Comparison of ENCODE assay signal across 17 cellular contexts in genomic region chr11:47353978-47354774, GRCh38. TPM values are rescaled to one million over a fixed set of nuclear protein-coding genes. Genes with fewer than 3 reads are reported as not detected.
DNase-seq lines count a peak whose midpoint lies in the region; ATAC-seq and TF ChIP-seq lines count a peak whose summit lies in the region.
"Had no signal": no experiment of that assay in that cellular context is flagged by ENCODE, and none has a peak within 500 bp of the region (broad histone marks: within the 10 kb centered on the region; RNA-seq: fewer than 3 reads in every experiment).

No MANE protein-coding gene starts in this region.

- H3K9ac ChIP-seq in endocrine pancreas (ENCODE audit: control insufficient read depth, insufficient read depth, low read length) (peak overlapping the region; percentile 19), muscle layer of colon (ENCODE audit: low read length) (peak overlapping the region; percentile 15)

- no peak overlapping the region for H3K4me3 ChIP-seq in endocrine pancreas (ENCODE audit: control insufficient read depth, insufficient read depth, low read length)
- H3K4me3 ChIP-seq in muscle layer of colon (ENCODE audit: low read depth in 1 of 2, low read length in 2 of 2) = peak overlapping the region; percentile 37 to 55

- no peaks in the 10 kb centered on the region for H3K27me3 ChIP-seq in endocrine pancreas (ENCODE audit: control insufficient read depth, insufficient read depth, low read length)
- H3K27me3 ChIP-seq in muscle layer of colon (ENCODE audit: control insufficient read depth in 1 of 2, insufficient read depth in 2 of 2, low read length in 2 of 2) = no peaks in the 10 kb centered on the region
- H3K27me3 ChIP-seq: adrenal gland, colonic mucosa, Peyer's patch had no signal

- no peak for TF ChIP-seq CTCF in type B pancreatic cell (conservative IDR thresholded peaks at IDR 0.05)

- intact Hi-C loops in activated CD4-positive, alpha-beta T cell treated with anti-CD3 and anti-CD28 coated beads, Interleukin-2, amount 10 ng/mL, durations not matched to agents 24 days and 14 days (cut with micrococcal nuclease) = no loop called here

- DNase-seq in activated CD4-positive, alpha-beta T cell treated with anti-CD3 and anti-CD28 coated beads, Interleukin-2, amount 10 ng/mL, durations not matched to agents 24 days and 14 days = no peak
- no peak for DNase-seq in activated CD4-positive, alpha-beta T cell treated with anti-CD3 and anti-CD28 coated beads, Interleukin-2, amount 10 ng/mL, durations not matched to agents 7 days and 5 days
- no peak for DNase-seq in type B pancreatic cell (ENCODE audit: extremely low spot score, unreplicated experiment)
- DNase-seq in NCI-H1417 treated with DMSO at 0.1 percent for 48 hours (lab: John Stamatoyannopoulos, UW) = no peak
- DNase-seq: activated CD4-positive, alpha-beta T cell treated with anti-CD3 and anti-CD28 coated beads for 4 hours; colonic mucosa; COR-L47; GDM1; stimulated activated naive CD8-positive, alpha-beta T cell treated with anti-CD3 and anti-CD28 coated beads, Interleukin-15, Interleukin-2, amounts not matched to agents 100 U/mL and 50 U/mL, for 24 hours had no signal

- CTCF ChIA-PET in activated CD4-positive, alpha-beta T cell treated with anti-CD3 and anti-CD28 coated beads, Interleukin-2, amount 10 ng/mL, durations not matched to agents 7 days and 5 days (lab: Charles Lee) = interaction anchor here (1.1 kb wide), 1 partner anchor 10 kb away, joined by 3 read pairs; no protein-coding TSS in a partner anchor

- H3K4me1 Mint-ChIP-seq in activated CD4-positive, alpha-beta T cell treated with anti-CD3 and anti-CD28 coated beads, Interleukin-2, amount 10 ng/mL, durations not matched to agents 24 days and 14 days = peaks cover under 1% of the 10 kb centered on the region
- peaks cover 1% of the 10 kb centered on the region for H3K4me1 Mint-ChIP-seq in activated CD4-positive, alpha-beta T cell treated with anti-CD3 and anti-CD28 coated beads, Interleukin-2, amount 10 ng/mL, durations not matched to agents 7 days and 5 days
- H3K4me1 Mint-ChIP-seq in type B pancreatic cell (ENCODE audit: unreplicated experiment) = peaks cover 5% of the 10 kb centered on the region

- H3K4me1 ChIP-seq in endocrine pancreas (ENCODE audit: control insufficient read depth, insufficient read depth, low read length) (no peaks in the 10 kb centered on the region), muscle layer of colon (ENCODE audit: insufficient read depth, low read length) (peaks cover 11% of the 10 kb centered on the region)
- H3K4me1 ChIP-seq: colonic mucosa had no signal

- no peaks in the 10 kb centered on the region for H3K36me3 Mint-ChIP-seq in activated CD4-positive, alpha-beta T cell treated with anti-CD3 and anti-CD28 coated beads, Interleukin-2, amount 10 ng/mL, durations not matched to agents 24 days and 14 days (ENCODE audit: low read depth)
- no peaks in the 10 kb centered on the region for H3K36me3 Mint-ChIP-seq in activated CD4-positive, alpha-beta T cell treated with anti-CD3 and anti-CD28 coated beads, Interleukin-2, amount 10 ng/mL, durations not matched to agents 7 days and 5 days (ENCODE audit: low read depth)
- no peaks in the 10 kb centered on the region for H3K36me3 Mint-ChIP-seq in type B pancreatic cell

- H3K4me3 Mint-ChIP-seq in activated CD4-positive, alpha-beta T cell treated with anti-CD3 and anti-CD28 coated beads, Interleukin-2, amount 10 ng/mL, durations not matched to agents 24 days and 14 days = no peak overlapping the region
- H3K4me3 Mint-ChIP-seq in activated CD4-positive, alpha-beta T cell treated with anti-CD3 and anti-CD28 coated beads, Interleukin-2, amount 10 ng/mL, durations not matched to agents 7 days and 5 days = no peak overlapping the region
- peak overlapping the region; percentile 76 for H3K4me3 Mint-ChIP-seq in type B pancreatic cell
- H3K4me3 Mint-ChIP-seq: T-helper 1 cell treated with Interleukin-12 subunit alpha and Interleukin-12 subunit beta and Interleukin-4 antibody, amounts not matched to agents 30 μg/mL and 1 μg/mL, for 36 hours had no signal

- no peaks in the 10 kb centered on the region for H3K27me3 Mint-ChIP-seq in activated CD4-positive, alpha-beta T cell treated with anti-CD3 and anti-CD28 coated beads, Interleukin-2, amount 10 ng/mL, durations not matched to agents 24 days and 14 days
- H3K27me3 Mint-ChIP-seq in activated CD4-positive, alpha-beta T cell treated with anti-CD3 and anti-CD28 coated beads, Interleukin-2, amount 10 ng/mL, durations not matched to agents 7 days and 5 days = no peaks in the 10 kb centered on the region
- H3K27me3 Mint-ChIP-seq in type B pancreatic cell = no peaks in the 10 kb centered on the region

- H3K36me3 ChIP-seq in endocrine pancreas (ENCODE audit: control insufficient read depth, insufficient read depth, low read length) = no peaks in the 10 kb centered on the region
- H3K36me3 ChIP-seq in muscle layer of colon (ENCODE audit: insufficient read depth, low read length) = peaks cover 17% of the 10 kb centered on the region
- H3K36me3 ChIP-seq: adrenal gland, colonic mucosa, Peyer's patch had no signal

- POLR2A ChIA-PET in activated CD4-positive, alpha-beta T cell treated with anti-CD3 and anti-CD28 coated beads, Interleukin-2, amount 10 ng/mL, durations not matched to agents 7 days and 5 days (lab: Charles Lee) = no interaction called here

- H3K9me3 ChIP-seq in endocrine pancreas (ENCODE audit: control insufficient read depth, low read length) (no peaks in the 10 kb centered on the region), muscle layer of colon (ENCODE audit: low read length) (no peaks in the 10 kb centered on the region)
- H3K9me3 ChIP-seq: adrenal gland, colonic mucosa, Peyer's patch had no signal

- H3K27ac ChIP-seq in muscle layer of colon (ENCODE audit: low read depth, low read length) = peak overlapping the region; percentile 38
- H3K27ac ChIP-seq: colonic mucosa had no signal

- peak overlapping the region; percentile 30 for H3K27ac Mint-ChIP-seq in activated CD4-positive, alpha-beta T cell treated with anti-CD3 and anti-CD28 coated beads, Interleukin-2, amount 10 ng/mL, durations not matched to agents 24 days and 14 days
- no peak overlapping the region for H3K27ac Mint-ChIP-seq in activated CD4-positive, alpha-beta T cell treated with anti-CD3 and anti-CD28 coated beads, Interleukin-2, amount 10 ng/mL, durations not matched to agents 7 days and 5 days
- H3K27ac Mint-ChIP-seq in type B pancreatic cell = peak overlapping the region; percentile 8
- H3K27ac Mint-ChIP-seq: T-helper 1 cell treated with Interleukin-12 subunit alpha and Interleukin-12 subunit beta and Interleukin-4 antibody, amounts not matched to agents 30 μg/mL and 1 μg/mL, for 36 hours had no signal

- ATAC-seq in GM19395 (IDR thresholded peaks at IDR 0.05; ENCODE audit: unreplicated experiment) = no peak
- no peak for ATAC-seq in HG02870 (IDR thresholded peaks at IDR 0.05; ENCODE audit: unreplicated experiment)
- ATAC-seq: stimulated activated naive CD8-positive, alpha-beta T cell treated with anti-CD3 and anti-CD28 coated beads, Interleukin-15, Interleukin-2, amounts not matched to agents 100 U/mL and 50 U/mL, for 24 hours had no signal

- H3K9me3 Mint-ChIP-seq in activated CD4-positive, alpha-beta T cell treated with anti-CD3 and anti-CD28 coated beads, Interleukin-2, amount 10 ng/mL, durations not matched to agents 24 days and 14 days = no peaks in the 10 kb centered on the region
- no peaks in the 10 kb centered on the region for H3K9me3 Mint-ChIP-seq in activated CD4-positive, alpha-beta T cell treated with anti-CD3 and anti-CD28 coated beads, Interleukin-2, amount 10 ng/mL, durations not matched to agents 7 days and 5 days
- H3K9me3 Mint-ChIP-seq in type B pancreatic cell = no peaks in the 10 kb centered on the region
- H3K9me3 Mint-ChIP-seq: T-helper 1 cell treated with Interleukin-12 subunit alpha and Interleukin-12 subunit beta and Interleukin-4 antibody, amounts not matched to agents 30 μg/mL and 1 μg/mL, for 36 hours had no signal

RNA-seq across cellular contexts. Expression of gene MYBPC3, which starts 1.7 kb away (rescaled TPM):
- not detected in 2 replicates for total RNA-seq in activated CD4-positive, alpha-beta T cell treated with anti-CD3 and anti-CD28 coated beads, Interleukin-2, amount 10 ng/mL, durations not matched to agents 24 days and 14 days
- total RNA-seq in activated CD4-positive, alpha-beta T cell treated with anti-CD3 and anti-CD28 coated beads, Interleukin-2, amount 10 ng/mL, durations not matched to agents 7 days and 5 days = not detected
- 0.40 and 1.8 TPM in 2 replicates for total RNA-seq in type B pancreatic cell (ENCODE audit: low replicate concordance)
- total RNA-seq: mucosa of gallbladder, Peyer's patch had no signal

RNA-seq across cellular contexts. Expression of gene SPI1, which starts 24.2 kb away (rescaled TPM):
- total RNA-seq in activated CD4-positive, alpha-beta T cell treated with anti-CD3 and anti-CD28 coated beads, Interleukin-2, amount 10 ng/mL, durations not matched to agents 24 days and 14 days = not detected in 2 replicates
- total RNA-seq in activated CD4-positive, alpha-beta T cell treated with anti-CD3 and anti-CD28 coated beads, Interleukin-2, amount 10 ng/mL, durations not matched to agents 7 days and 5 days = not detected
- total RNA-seq in type B pancreatic cell (ENCODE audit: low replicate concordance) = not detected in 2 replicates

RNA-seq across cellular contexts. Expression of gene SLC39A13, which starts 54.2 kb away (rescaled TPM):
- total RNA-seq in activated CD4-positive, alpha-beta T cell treated with anti-CD3 and anti-CD28 coated beads, Interleukin-2, amount 10 ng/mL, durations not matched to agents 24 days and 14 days = 13.2 and 13.3 TPM in 2 replicates
- 10 to 100 TPM; 22.4 to 28.1 TPM for total RNA-seq in activated CD4-positive, alpha-beta T cell treated with anti-CD3 and anti-CD28 coated beads, Interleukin-2, amount 10 ng/mL, durations not matched to agents 7 days and 5 days
- total RNA-seq in type B pancreatic cell (ENCODE audit: low replicate concordance) = 28.7 and 44.8 TPM in 2 replicates
